ENCODE assay signal across 25 cellular contexts in the genomic region with DNA sequence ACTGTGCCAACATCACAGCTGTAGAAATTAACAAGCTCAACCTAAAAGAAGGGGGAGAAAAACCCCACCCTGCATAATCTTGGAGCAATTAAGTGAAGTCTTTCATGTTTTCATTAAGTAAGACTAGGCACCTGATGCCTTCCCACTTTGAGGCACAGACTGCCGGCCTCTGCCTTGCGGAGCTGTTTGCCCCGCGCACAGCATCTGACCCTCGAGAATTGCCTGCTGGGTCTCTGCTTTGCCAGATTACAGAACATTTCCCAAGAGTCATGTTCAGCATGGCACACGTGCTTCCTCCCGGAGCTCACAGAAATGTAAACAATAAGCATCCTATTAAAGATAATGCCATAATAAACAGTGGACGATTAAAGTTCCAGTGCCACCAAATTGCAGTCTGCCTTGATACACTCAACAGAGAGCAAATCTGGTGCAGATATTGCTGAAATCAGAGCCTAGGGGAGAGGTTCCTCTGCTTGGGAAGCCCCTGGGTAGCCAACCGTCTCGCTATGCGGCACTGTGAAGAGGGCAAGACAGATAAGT.
"Had no signal": no experiment of that assay in that cellular context is flagged by ENCODE, and none has a peak within 500 bp of the region (broad histone marks: within the 10 kb centered on the region; RNA-seq: fewer than 3 reads in every experiment).

No MANE protein-coding gene starts in this region.

- H3K27me3 ChIP-seq: foreskin keratinocyte, neural progenitor cell, pancreas, suprapubic skin, thyroid gland had no signal

- H3K36me3 ChIP-seq: left ventricle myocardium inferior, lower lobe of right lung, neural progenitor cell, pancreas, suprapubic skin, thyroid gland had no signal

- H3K27ac ChIP-seq: foreskin keratinocyte, hepatocyte, left ventricle myocardium inferior, lower lobe of right lung, neural progenitor cell, pancreas, suprapubic skin, thyroid gland had no signal

- H2AFZ ChIP-seq: hepatocyte had no signal

- H3K9me3 ChIP-seq: lower lobe of right lung, pancreas, suprapubic skin, thyroid gland had no signal

- DNase-seq: effector memory CD8-positive, alpha-beta T cell; kidney; left cardiac atrium; left ventricle myocardium inferior; lower lobe of right lung; mesenchymal stem cell; midbrain; nucleus accumbens; pancreas; right cardiac atrium; small intestine; stimulated activated CD4-positive, alpha-beta T cell treated with anti-CD3 and anti-CD28 coated beads, Interleukin-12 subunit alpha, Interleukin-12 subunit beta, amount 100 ng/mL, for 4 hours; stimulated activated CD4-positive, alpha-beta T cell treated with anti-CD3 and anti-CD28 coated beads, Interleukin-2, amount 100 ng/mL, for 48 hours; stimulated activated CD8-positive, alpha-beta memory T cell treated with anti-CD3 and anti-CD28 coated beads, Interleukin-4, amount 100 ng/mL, for 48 hours; stimulated activated naive CD8-positive, alpha-beta T cell treated with anti-CD3 and anti-CD28 coated beads, Interleukin-15, Interleukin-2, amounts not matched to agents 100 U/mL and 50 U/mL, for 24 hours; thyroid gland had no signal

- H3K4me1 ChIP-seq: foreskin keratinocyte, left ventricle myocardium inferior, lower lobe of right lung, pancreas, suprapubic skin, thyroid gland had no signal

- H3K79me2 ChIP-seq: hepatocyte had no signal

- ATAC-seq: effector memory CD8-positive, alpha-beta T cell; left cardiac atrium; lower lobe of right lung; natural killer cell treated with Interleukin-12 subunit alpha and Interleukin-12 subunit beta and Interleukin-15 and Interleukin-18, amount 100 ng/mL, for 72 hours; pancreas; right cardiac atrium; stimulated activated effector memory CD8-positive, alpha-beta T cell treated with anti-CD3 and anti-CD28 coated beads, Interleukin-12 subunit alpha, Interleukin-12 subunit beta, amount 100 ng/mL, for 72 hours; stimulated activated naive CD8-positive, alpha-beta T cell treated with anti-CD3 and anti-CD28 coated beads, Interleukin-15, Interleukin-2, amounts not matched to agents 100 U/mL and 50 U/mL, for 24 hours had no signal

- H3K27ac Mint-ChIP-seq: dendritic cell treated with granulocyte-macrophage colony-stimulating factor and Interleukin-4, amounts not matched to agents 40 ng/mL and 50 ng/mL, for 4 days; effector memory CD8-positive, alpha-beta T cell; natural killer cell treated with Interleukin-12 subunit alpha and Interleukin-12 subunit beta and Interleukin-15 and Interleukin-18, amount 100 ng/mL, for 72 hours; progenitor cell of endocrine pancreas; stimulated activated effector memory CD8-positive, alpha-beta T cell treated with anti-CD3 and anti-CD28 coated beads, Interleukin-12 subunit alpha, Interleukin-12 subunit beta, amount 100 ng/mL, for 72 hours; type B pancreatic cell had no signal

- H3K9me3 Mint-ChIP-seq: dendritic cell treated with granulocyte-macrophage colony-stimulating factor and Interleukin-4, amounts not matched to agents 40 ng/mL and 50 ng/mL, for 4 days; natural killer cell treated with Interleukin-12 subunit alpha and Interleukin-12 subunit beta and Interleukin-15 and Interleukin-18, amount 100 ng/mL, for 72 hours; stimulated activated effector memory CD8-positive, alpha-beta T cell treated with anti-CD3 and anti-CD28 coated beads, Interleukin-12 subunit alpha, Interleukin-12 subunit beta, amount 100 ng/mL, for 72 hours had no signal

- H3K36me3 Mint-ChIP-seq: natural killer cell treated with Interleukin-12 subunit alpha and Interleukin-12 subunit beta and Interleukin-15 and Interleukin-18, amount 100 ng/mL, for 72 hours; stimulated activated effector memory CD8-positive, alpha-beta T cell treated with anti-CD3 and anti-CD28 coated beads, Interleukin-12 subunit alpha, Interleukin-12 subunit beta, amount 100 ng/mL, for 72 hours; type B pancreatic cell had no signal

- H3K4me2 ChIP-seq: hepatocyte, neural progenitor cell had no signal

- H3K27me3 Mint-ChIP-seq: dendritic cell treated with granulocyte-macrophage colony-stimulating factor and Interleukin-4, amounts not matched to agents 40 ng/mL and 50 ng/mL, for 4 days; effector memory CD8-positive, alpha-beta T cell; natural killer cell treated with Interleukin-12 subunit alpha and Interleukin-12 subunit beta and Interleukin-15 and Interleukin-18, amount 100 ng/mL, for 72 hours; progenitor cell of endocrine pancreas had no signal

- H3K4me1 Mint-ChIP-seq: stimulated activated effector memory CD8-positive, alpha-beta T cell treated with anti-CD3 and anti-CD28 coated beads, Interleukin-12 subunit alpha, Interleukin-12 subunit beta, amount 100 ng/mL, for 72 hours had no signal

- H3K4me3 ChIP-seq: hepatocyte, left ventricle myocardium inferior, lower lobe of right lung, neural progenitor cell, pancreas, suprapubic skin, thyroid gland had no signal

- H3K4me3 Mint-ChIP-seq: dendritic cell treated with granulocyte-macrophage colony-stimulating factor and Interleukin-4, amounts not matched to agents 40 ng/mL and 50 ng/mL, for 4 days; effector memory CD8-positive, alpha-beta T cell; natural killer cell treated with Interleukin-12 subunit alpha and Interleukin-12 subunit beta and Interleukin-15 and Interleukin-18, amount 100 ng/mL, for 72 hours; neural progenitor cell; stimulated activated effector memory CD8-positive, alpha-beta T cell treated with anti-CD3 and anti-CD28 coated beads, Interleukin-12 subunit alpha, Interleukin-12 subunit beta, amount 100 ng/mL, for 72 hours; type B pancreatic cell had no signal

- H3K9ac ChIP-seq: neural progenitor cell had no signal
